Comparison of ENCODE assay signal across 11 cellular contexts in genomic region chr5:80217667-80218066, GRCh38. TPM values are rescaled to one million over a fixed set of nuclear protein-coding genes. Genes with fewer than 3 reads are reported as not detected.
DNase-seq lines count a peak whose midpoint lies in the region; ATAC-seq, FAIRE-seq and TF ChIP-seq lines count a peak whose summit lies in the region.
"Had no signal": no experiment of that assay in that cellular context is flagged by ENCODE, and none has a peak within 500 bp of the region (broad histone marks: within the 10 kb centered on the region; RNA-seq: fewer than 3 reads in every experiment).

No MANE protein-coding gene starts in this region.

- TF ChIP-seq CTCF in heart left ventricle (IDR thresholded peaks at IDR 0.05), result no peak
- no peak for TF ChIP-seq CTCF in HepG2 (CRISPR knock-in tag; IDR thresholded peaks at IDR 0.05)
- no peak for TF ChIP-seq CTCF in thyroid gland (IDR thresholded peaks at IDR 0.05)

- BruUV-seq in HepG2 (replicated peaks; lab: Mats Ljungman, UMichigan), result no TSS peak

- H3K9me3 Mint-ChIP-seq in activated CD4-positive, alpha-beta memory T cell treated with anti-CD3 and anti-CD28 coated beads, Interleukin-2, amount 10 ng/mL, durations not matched to agents 7 days and 5 days, result peaks cover 2% of the 10 kb centered on the region

- H3K36me3 ChIP-seq in heart left ventricle (no peaks in the 10 kb centered on the region), HepG2 (replicated peaks in 1 of 2; ENCODE audit: control insufficient read depth in 1 of 2, insufficient read depth in 2 of 2, low read length in 2 of 2) (peaks cover 5 to 7% of the 10 kb centered on the region in 2 experiments; a peak in 3 of 5 replicates), thyroid gland (no peaks in the 10 kb centered on the region)
- H3K36me3 ChIP-seq: SJCRH30 had no signal

- CTCF ChIA-PET in activated CD4-positive, alpha-beta memory T cell treated with anti-CD3 and anti-CD28 coated beads, Interleukin-2, amount 10 ng/mL, durations not matched to agents 7 days and 5 days (lab: Charles Lee), result interaction anchor here (0.9 to 1.9 kb wide), 6 partner anchors 11 to 37 kb away, joined by 3 to 7 read pairs (median 3); partner anchors contain the start of gene SERINC5
- CTCF ChIA-PET in HepG2 (lab: Yijun Ruan, JAX; ENCODE audit: low intra/inter-chr PET ratio, low total read pairs), result no interaction called here

- H3K9me3 ChIP-seq in heart left ventricle (no peaks in the 10 kb centered on the region), HepG2 (ENCODE audit: low read length) (no peaks in the 10 kb centered on the region), thyroid gland (no peaks in the 10 kb centered on the region)
- H3K9me3 ChIP-seq: SJCRH30 had no signal

- TF ChIP-seq POLR2A in heart left ventricle (IDR thresholded peaks at IDR 0.05) (no peak), HepG2 (IDR thresholded peaks at IDR 0.05; ENCODE audit: insufficient read depth in 1 of 2, low read depth in 2 of 2, low read length in 2 of 2) (no peak), thyroid gland (IDR thresholded peaks at IDR 0.05) (no peak)

- POLR2A ChIA-PET in activated CD4-positive, alpha-beta memory T cell treated with anti-CD3 and anti-CD28 coated beads, Interleukin-2, amount 10 ng/mL, durations not matched to agents 7 days and 5 days (lab: Charles Lee), result interaction anchor here (0.9 to 6.4 kb wide), 14 partner anchors 13 to 82 kb away, joined by 3 to 84 read pairs (median 4); partner anchors contain the start of gene SERINC5
- POLR2A ChIA-PET in HepG2 (lab: Yijun Ruan, JAX), result interaction anchor here (1.9 to 3.7 kb wide), 2 partner anchors 13 to 33 kb away, joined by 4 to 15 read pairs; no protein-coding TSS in a partner anchor

- in situ Hi-C loops in HepG2 (cut with HindIII; ENCODE audit: extremely low pct_ligation_motif_present, low pct_unique_long_range_greater_than_20kb), result no loop called here

- WGBS in heart left ventricle, 4 donors, result 56 to 63% (median 58%) methylated on average over 2 of the region's 2 CpGs
- 88% methylated on average over 2 of the region's 2 CpGs for WGBS in HepG2 (ENCODE audit: low lambda C conversion rate)
- 63 to 87% methylated on average over 2 of the region's 2 CpGs for WGBS in thyroid gland, 2 donors

- peak overlapping the region; percentile 77 for H3K27ac Mint-ChIP-seq in activated CD4-positive, alpha-beta memory T cell treated with anti-CD3 and anti-CD28 coated beads, Interleukin-2, amount 10 ng/mL, durations not matched to agents 7 days and 5 days

- intact Hi-C loops in heart left ventricle (cut with DNase I) (loop anchor here in 2 of 10 donors (2.0 to 5.0 kb wide), 2 partner anchors 35 to 37 kb away; no protein-coding TSS in a partner anchor), Right ventricle myocardium superior (cut with DNase I) (no loop called here), HepG2 (cut with micrococcal nuclease; ENCODE audit: unreplicated experiment) (no loop called here), thyroid gland (cut with DNase I) (no loop called here)

- H3K27me3 Mint-ChIP-seq in activated CD4-positive, alpha-beta memory T cell treated with anti-CD3 and anti-CD28 coated beads, Interleukin-2, amount 10 ng/mL, durations not matched to agents 7 days and 5 days, result no peaks in the 10 kb centered on the region

- no peak for FAIRE-seq in HepG2 (lab: Jason Lieb, UNC)
- FAIRE-seq in GM19239 (lab: Jason Lieb, UNC), result no peak

- H3K27me3 ChIP-seq in heart left ventricle (no peaks in the 10 kb centered on the region), HepG2 (ENCODE audit: control insufficient read depth in 1 of 2, insufficient read depth in 2 of 2, low read length in 2 of 2) (no peaks in the 10 kb centered on the region), thyroid gland (no peaks in the 10 kb centered on the region)
- H3K27me3 ChIP-seq: BLaER1 treated with 17β-estradiol and CSF1 and Interleukin-3, amounts not matched to agents 10 nM and 100 nM; SJCRH30 had no signal

- H3K4me1 ChIP-seq in heart left ventricle, result peaks cover 0 to 66% (median 31%) of the 10 kb centered on the region in 12 donors
- H3K4me1 ChIP-seq in HepG2 (ENCODE audit: insufficient read depth, low read length), result peaks cover 71% of the 10 kb centered on the region
- H3K4me1 ChIP-seq in thyroid gland, result peaks cover 24 to 45% of the 10 kb centered on the region in 2 donors

- H3K4me2 ChIP-seq in HepG2 (ENCODE audit: low read depth, low read length), result no peak overlapping the region

- TF ChIP-seq EP300 in HepG2 (IDR thresholded peaks at IDR 0.05; ENCODE audit: low read depth in 2 of 2, low read length in 2 of 2), result no peak
- no peak for TF ChIP-seq EP300 in HepG2 (CRISPR knock-in tag; IDR thresholded peaks at IDR 0.05; ENCODE audit: borderline replicate concordance)

- H3K79me2 ChIP-seq in HepG2 (ENCODE audit: insufficient read depth, low read length), result peaks cover 54% of the 10 kb centered on the region

- TF ChIP-seq RAD21 in HepG2 (CRISPR knock-in tag; IDR thresholded peaks at IDR 0.05), result no peak

- H2AFZ ChIP-seq in HepG2 (ENCODE audit: low read length), result no peak overlapping the region

- DNase-seq in heart left ventricle (no peak), Right ventricle myocardium superior (no peak), HepG2 (ENCODE audit: low spot score) (no peak), thyroid gland (no peak), GM19239 (ENCODE audit: insufficient read length, low spot score) (no peak), T1000 (lab: John Stamatoyannopoulos, UW) (no peak)
- DNase-seq in activated CD4-positive, alpha-beta memory T cell treated with anti-CD3 and anti-CD28 coated beads, Interleukin-2, amount 10 ng/mL, durations not matched to agents 7 days and 5 days, result no peak
- DNase-seq: NCI-H748 treated with DMSO at 0.1 percent for 48 hours had no signal

- peaks cover 46% of the 10 kb centered on the region for H3K36me3 Mint-ChIP-seq in activated CD4-positive, alpha-beta memory T cell treated with anti-CD3 and anti-CD28 coated beads, Interleukin-2, amount 10 ng/mL, durations not matched to agents 7 days and 5 days (ENCODE audit: low read depth)

- peaks cover 76% of the 10 kb centered on the region for H3K4me1 Mint-ChIP-seq in activated CD4-positive, alpha-beta memory T cell treated with anti-CD3 and anti-CD28 coated beads, Interleukin-2, amount 10 ng/mL, durations not matched to agents 7 days and 5 days

- H4K20me1 ChIP-seq in HepG2 (ENCODE audit: insufficient read depth, low read length), result no peaks in the 10 kb centered on the region; the same call in 1 of the 2 replicates

- peak overlapping the region in 9 of 12 donors; percentile 30 to 83 (median 71) for H3K27ac ChIP-seq in heart left ventricle
- H3K27ac ChIP-seq in HepG2 (ENCODE audit: extremely low read length, insufficient read depth, low read length), result no peak overlapping the region
- H3K27ac ChIP-seq in thyroid gland, result peak overlapping the region; percentile 46 to 60 (median 60)
- H3K27ac ChIP-seq: SJCRH30 had no signal

- peak overlapping the region; percentile 69 for H3K4me3 Mint-ChIP-seq in activated CD4-positive, alpha-beta memory T cell treated with anti-CD3 and anti-CD28 coated beads, Interleukin-2, amount 10 ng/mL, durations not matched to agents 7 days and 5 days

- ATAC-seq in heart left ventricle (peak in 1 of 4 donors; percentile 2), Right ventricle myocardium superior (ENCODE audit: poor library complexity) (no peak), HepG2 (no peak), HG02973 (IDR thresholded peaks at IDR 0.05; ENCODE audit: unreplicated experiment) (no peak)

- H3K4me3 ChIP-seq in heart left ventricle (peak overlapping the region in 2 of 12 donors; percentile 3 to 33), HepG2 (replicated peaks in 1 of 3; ENCODE audit: insufficient read depth in 1 of 3, low read depth in 2 of 3, low read length in 3 of 3) (no peak overlapping the region), thyroid gland (replicated peaks in 1 of 3) (no peak overlapping the region)
- H3K4me3 ChIP-seq: BLaER1 treated with 17β-estradiol and CSF1 and Interleukin-3, amounts not matched to agents 10 nM and 100 nM; SJCRH30 had no signal

- no peak overlapping the region for H3K9ac ChIP-seq in HepG2 (ENCODE audit: insufficient read depth, low read depth, low read length)

TF ChIP-seq in HepG2, 621 proteins besides CTCF, POLR2A, EP300 and RAD21 (continues in another document):
- TF ChIP-seq ZNF3 (CRISPR knock-in tag; IDR thresholded peaks at IDR 0.05), result 0 out of 2 replicates have a peak, but pooled peaks have one; percentile 50

RNA-seq across cellular contexts. Expression of gene SERINC5, which starts 38.2 kb away (rescaled TPM):
- total RNA-seq in heart left ventricle (10 to 100 TPM; 10.9 to 25.9 (median 14.6) TPM), Right ventricle myocardium superior (10.7 TPM), HepG2 (2016; rRNA removed; fragmentation: Illumina TruSeq; extraction: Trizol) (22.8 and 23.1 TPM in 2 replicates), thyroid gland (10 to 100 TPM; 22.6 to 26.9 (median 24.8) TPM)
- polyA plus RNA-seq in heart left ventricle (1 to 10 TPM; 3.2 to 6.0 TPM), HepG2 (2011; rRNA removed) (17.3 TPM in 2 replicates)
- 10 to 100 TPM; 59.1 to 60.6 TPM for total RNA-seq in activated CD4-positive, alpha-beta memory T cell treated with anti-CD3 and anti-CD28 coated beads, Interleukin-2, amount 10 ng/mL, durations not matched to agents 7 days and 5 days
- 5.4 and 6.5 TPM in 2 replicates for total RNA-seq in HepG2 (2016; cell fraction: cytosol; rRNA removed; fragmentation: Illumina TruSeq; extraction: Trizol; ENCODE audit: low read depth)
- 21.5 and 23.8 TPM in 2 replicates for total RNA-seq in HepG2 (2016; cell fraction: insoluble cytoplasmic fraction; rRNA removed; fragmentation: Illumina TruSeq; extraction: Trizol)
- total RNA-seq in HepG2 (2016; cell fraction: membrane; rRNA removed; fragmentation: Illumina TruSeq; extraction: Trizol), result 9.0 and 9.4 TPM in 2 replicates
- total RNA-seq in HepG2 (2016; cell fraction: nucleus; rRNA removed; fragmentation: Illumina TruSeq; extraction: Trizol), result 33.8 and 36.7 TPM in 2 replicates
- polyA plus RNA-seq in HepG2 (2011; cell fraction: cytosol; rRNA removed), result 12.6 and 17.2 TPM in 2 replicates
- polyA plus RNA-seq in HepG2 (2011; cell fraction: nucleus; rRNA removed), result 7.1 and 8.9 TPM in 2 replicates
- polyA plus RNA-seq in HepG2 (2012), result 19.5 and 21.6 TPM in 2 replicates
- polyA plus RNA-seq in HepG2 (2016; cell fraction: cytosol; fragmentation: Illumina TruSeq; extraction: Trizol; ENCODE audit: low read depth), result 0.84 and 0.86 TPM in 2 replicates
- polyA plus RNA-seq in HepG2 (2016; cell fraction: insoluble cytoplasmic fraction; fragmentation: Illumina TruSeq; extraction: Trizol; ENCODE audit: low read depth), result 9.7 and 9.9 TPM in 2 replicates
- 2.2 and 3.1 TPM in 2 replicates for polyA plus RNA-seq in HepG2 (2016; cell fraction: membrane; fragmentation: Illumina TruSeq; extraction: Trizol; ENCODE audit: low read depth)
- polyA plus RNA-seq in HepG2 (2016; cell fraction: nucleus; fragmentation: Illumina TruSeq; extraction: Trizol; ENCODE audit: insufficient read depth, low read depth), result 20.5 and 22.1 TPM in 2 replicates
- 6.4 and 56.6 TPM in 2 replicates for polyA minus RNA-seq in HepG2 (2011; rRNA and poly(A)+ RNA removed; ENCODE audit: low replicate concordance)
- 25.1 and 29.5 TPM in 2 replicates for polyA minus RNA-seq in HepG2 (2011; cell fraction: cytosol; rRNA and poly(A)+ RNA removed)
- 22.3 and 25.4 TPM in 2 replicates for polyA minus RNA-seq in HepG2 (2011; cell fraction: nucleus; rRNA and poly(A)+ RNA removed)
